In the genomic region with DNA sequence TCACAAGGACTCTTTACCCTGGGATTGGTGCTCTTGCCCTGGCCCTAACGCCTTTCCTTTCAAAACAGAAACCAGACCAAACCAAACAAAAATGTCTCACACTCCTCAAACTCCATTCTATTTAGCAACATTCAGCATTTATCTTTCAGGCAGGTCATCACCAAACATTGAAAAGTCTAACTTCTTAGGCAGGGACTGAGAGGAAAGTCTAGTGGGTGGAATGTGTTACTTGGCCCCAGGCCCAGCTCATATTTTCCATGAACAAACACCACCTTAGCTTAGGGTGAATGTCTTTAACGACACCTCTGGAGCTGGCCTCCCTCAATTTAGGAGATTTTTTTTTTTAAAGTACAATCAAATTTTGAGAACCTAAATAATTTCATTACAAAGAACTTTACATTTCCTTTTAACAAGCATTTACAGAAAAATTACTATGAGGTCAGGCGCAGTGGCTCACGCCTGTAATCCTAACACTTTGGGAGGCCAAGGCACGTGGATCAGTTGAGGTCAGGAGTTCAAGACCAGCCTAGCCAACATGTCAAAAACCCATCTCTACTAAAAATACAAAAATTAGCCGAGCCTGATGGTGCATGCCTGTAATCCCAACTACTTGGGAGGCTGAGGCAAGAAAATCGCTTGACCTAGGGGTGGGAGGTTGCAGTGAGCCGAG, we compare ENCODE assay signal across 9 cellular contexts. TPM values are rescaled to one million over a fixed set of nuclear protein-coding genes. Genes with fewer than 3 reads are reported as not detected.
DNase-seq lines count a peak whose midpoint lies in the region; ATAC-seq and TF ChIP-seq lines count a peak whose summit lies in the region.
"Had no signal": no experiment of that assay in that cellular context is flagged by ENCODE, and none has a peak within 500 bp of the region (broad histone marks: within the 10 kb centered on the region; RNA-seq: fewer than 3 reads in every experiment).

No MANE protein-coding gene starts in this region.

- H3K36me3 Mint-ChIP-seq in mesothelial cell of epicardium: no peaks in the 10 kb centered on the region

- H3K9me3 Mint-ChIP-seq in mesothelial cell of epicardium: no peaks in the 10 kb centered on the region

- H3K4me1 Mint-ChIP-seq in mesothelial cell of epicardium: peaks cover 6% of the 10 kb centered on the region

- no peak overlapping the region for H3K4me3 ChIP-seq in body of pancreas

- no peaks in the 10 kb centered on the region for H3K36me3 ChIP-seq in body of pancreas (replicated peaks in 1 of 2; ENCODE audit: insufficient read depth in 1 of 2, low read depth in 2 of 2)

- in situ Hi-C loops in ACHN (cut with HindIII; ENCODE audit: low pct_ligation_motif_present, low pct_unique_long_range_greater_than_20kb, low sequenced_read_pairs): no loop called here

- DNase-seq in AG20443 (ENCODE audit: low spot score) (peak; percentile 52), M059J (ENCODE audit: low read depth) (peak; percentile 61), body of pancreas (peak; percentile 63 to 78 (median 69)), mesothelial cell of epicardium (ENCODE audit: low spot score in 2 of 2, unreplicated experiment in 2 of 2) (no peak), medulla oblongata (ENCODE audit: extremely low spot score) (no peak), ACHN (no peak), NCI-H187 treated with DMSO at 0.1 percent for 48 hours (lab: John Stamatoyannopoulos, UW) (no peak)
- DNase-seq: cerebellar nuclear complex had no signal

- H3K27me3 ChIP-seq in body of pancreas: no peaks in the 10 kb centered on the region

- no peaks in the 10 kb centered on the region for H3K9me3 ChIP-seq in body of pancreas

- TF ChIP-seq CTCF in body of pancreas (IDR thresholded peaks at IDR 0.05): peak in 4 of 7 experiments; percentile 26 to 33 (median 29)
- TF ChIP-seq CTCF in mesothelial cell of epicardium (IDR thresholded peaks at IDR 0.05; ENCODE audit: unreplicated experiment): no peak

- intact Hi-C loops in body of pancreas (cut with DNase I): no loop called here

- no peaks in the 10 kb centered on the region for H3K27me3 Mint-ChIP-seq in mesothelial cell of epicardium (ENCODE audit: low read depth)

- WGBS in body of pancreas, 2 donors: 60 to 62% methylated on average over 8 of the region's 8 CpGs

- peak; percentile 88 for ATAC-seq in body of pancreas
- no peak for ATAC-seq in GM19328 (IDR thresholded peaks at IDR 0.05; ENCODE audit: unreplicated experiment)

- TF ChIP-seq POLR2A in body of pancreas (IDR thresholded peaks at IDR 0.05): no peak

- H3K4me1 ChIP-seq in body of pancreas: peaks cover 11% of the 10 kb centered on the region

- peak overlapping the region in 2 of 4 donors; percentile 47 to 69 for H3K27ac ChIP-seq in body of pancreas

- no peak overlapping the region for H3K4me3 Mint-ChIP-seq in mesothelial cell of epicardium

- peak overlapping the region; percentile 86 for H3K27ac Mint-ChIP-seq in mesothelial cell of epicardium

RNA-seq across cellular contexts. Expression of gene N4BP2, which starts 10.2 kb away (rescaled TPM):
- total RNA-seq in M059J (2014; rRNA removed; shearing (Covaris generic)): 1.1 and 2.3 TPM in 2 replicates
- total RNA-seq in body of pancreas (10 to 100 TPM; 14.8 to 15.0 TPM), mesothelial cell of epicardium (38.9 to 41.0 TPM (median 40.6 TPM) in 3 replicates)

Comparison
In these comparisons a context has a peak if more than half of its experiments do, and no peak if none do; other contexts are left out.
1. DNase-seq: peak in AG20443 (single experiment), M059J (single experiment) and body of pancreas (4 of 4); none in mesothelial cell of epicardium (0 of 2), medulla oblongata (single experiment), ACHN (single experiment) and NCI-H187 treated with DMSO at 0.1 percent for 48 hours (single experiment).